Comparison of ENCODE assay signal across 10 cellular contexts in the genomic region with DNA sequence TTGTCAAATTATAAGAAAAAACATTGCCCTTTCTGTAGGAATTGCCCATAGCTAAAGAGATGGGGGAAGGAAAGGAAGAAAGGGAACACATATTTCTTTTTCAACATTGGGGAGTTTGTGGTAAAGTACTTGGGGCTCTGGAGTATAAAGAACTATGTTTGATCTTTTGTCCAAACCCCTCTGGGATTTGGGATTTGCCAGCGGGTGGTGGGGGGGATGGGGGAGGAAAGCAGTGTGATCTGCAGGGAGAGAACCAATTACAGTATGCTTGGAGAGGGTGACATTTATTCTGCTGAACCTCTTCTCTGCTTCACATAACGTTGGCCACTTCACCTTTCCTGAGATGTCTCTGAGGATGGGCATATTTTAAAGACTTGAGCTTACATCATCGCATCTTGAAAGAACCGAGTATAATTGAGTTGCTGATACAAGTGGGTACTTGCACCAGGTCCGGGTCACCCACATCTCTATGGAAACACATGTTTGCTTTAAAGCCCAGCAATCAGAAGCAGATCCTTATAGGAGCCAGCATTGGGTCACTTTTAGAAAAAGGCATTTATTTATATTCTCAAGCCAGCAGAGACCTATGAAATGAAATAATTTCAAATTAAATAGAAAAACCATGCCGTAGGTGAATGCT.
DNase-seq lines count a peak whose midpoint lies in the region; ATAC-seq and TF ChIP-seq lines count a peak whose summit lies in the region.
"Had no signal": no experiment of that assay in that cellular context is flagged by ENCODE, and none has a peak within 500 bp of the region (broad histone marks: within the 10 kb centered on the region; RNA-seq: fewer than 3 reads in every experiment).

No MANE protein-coding gene starts in this region.

- H3K4me1 Mint-ChIP-seq in chondrocyte (ENCODE audit: low read depth) (peaks cover 72% of the 10 kb centered on the region), mesothelial cell of epicardium (peaks cover 78% of the 10 kb centered on the region)

- TF ChIP-seq CTCF in chondrocyte (IDR thresholded peaks at IDR 0.05), result no peak
- no peak for TF ChIP-seq CTCF in mesothelial cell of epicardium (IDR thresholded peaks at IDR 0.05; ENCODE audit: unreplicated experiment)

- H3K4me3 Mint-ChIP-seq in chondrocyte (ENCODE audit: unreplicated experiment) (no peak overlapping the region), mesothelial cell of epicardium (peak overlapping the region; percentile 1)
- H3K4me3 Mint-ChIP-seq: CD14-positive monocyte had no signal

- no peaks in the 10 kb centered on the region for H3K27me3 ChIP-seq in ACC112 (ENCODE audit: insufficient read depth, low read length)

- ATAC-seq in sciatic nerve, result no peak

- intact Hi-C loops in sciatic nerve (cut with DNase I), result no loop called here

- H3K27ac ChIP-seq in ACC112 (ENCODE audit: low read depth, low read length), result peak overlapping the region; percentile 90

- H3K4me1 ChIP-seq in ACC112 (ENCODE audit: control insufficient read depth, insufficient read depth, low read length, unreplicated experiment), result peaks cover 56% of the 10 kb centered on the region

- peak overlapping the region; percentile 89 for H3K27ac Mint-ChIP-seq in chondrocyte (ENCODE audit: unreplicated experiment)
- H3K27ac Mint-ChIP-seq in mesothelial cell of epicardium, result peak overlapping the region; percentile 89

- H3K36me3 ChIP-seq in ACC112 (ENCODE audit: insufficient read depth, low read length), result no peaks in the 10 kb centered on the region

- no peak overlapping the region for H3K4me3 ChIP-seq in ACC112 (ENCODE audit: low read depth, low read length)

- H3K79me2 ChIP-seq in ACC112 (ENCODE audit: control insufficient read depth, insufficient read depth, low read length, unreplicated experiment), result peaks cover 45% of the 10 kb centered on the region

- H2AFZ ChIP-seq in ACC112 (ENCODE audit: low read length, unreplicated experiment), result peak overlapping the region; percentile 52

- no peaks in the 10 kb centered on the region for H3K9me3 Mint-ChIP-seq in chondrocyte (ENCODE audit: low read depth)
- no peaks in the 10 kb centered on the region for H3K9me3 Mint-ChIP-seq in mesothelial cell of epicardium

- H3K27me3 Mint-ChIP-seq in chondrocyte (ENCODE audit: low read depth), result no peaks in the 10 kb centered on the region
- H3K27me3 Mint-ChIP-seq in mesothelial cell of epicardium (ENCODE audit: low read depth), result no peaks in the 10 kb centered on the region

- no peaks in the 10 kb centered on the region for H3K36me3 Mint-ChIP-seq in chondrocyte (ENCODE audit: low read depth)
- no peaks in the 10 kb centered on the region for H3K36me3 Mint-ChIP-seq in mesothelial cell of epicardium
- H3K36me3 Mint-ChIP-seq: CD14-positive monocyte had no signal

- DNase-seq in NCI-H1436 (lab: John Stamatoyannopoulos, UW), result peak; percentile 76
- DNase-seq in chondrocyte (ENCODE audit: low spot score), result no peak
- DNase-seq in mesothelial cell of epicardium (ENCODE audit: low spot score in 2 of 2, unreplicated experiment in 2 of 2), result no peak
- DNase-seq in sciatic nerve (ENCODE audit: low spot score), result no peak
- no peak for DNase-seq in stimulated activated CD4-positive, alpha-beta T cell treated with anti-CD3 and anti-CD28 coated beads, Interleukin-4, amount 100 ng/mL, for 24 hours
- no peak for DNase-seq in LoVo (ENCODE audit: low spot score)
- no peak for DNase-seq in DMS114 treated with DMSO at 0.1 percent for 48 hours (lab: John Stamatoyannopoulos, UW; ENCODE audit: unreplicated experiment)
- DNase-seq: HCEC 1CT had no signal
